16 cellular contexts compared by ENCODE assay signal in genomic region chr4:142121448-142121847, GRCh38.
"Had no signal": no experiment of that assay in that cellular context is flagged by ENCODE, and none has a peak within 500 bp of the region (broad histone marks: within the 10 kb centered on the region; RNA-seq: fewer than 3 reads in every experiment).

No MANE protein-coding gene starts in this region.

- H3K9me3 ChIP-seq: pancreas had no signal

- H3K27ac Mint-ChIP-seq: immature natural killer cell, naive B cell, progenitor cell of endocrine pancreas had no signal

- H3K4me3 Mint-ChIP-seq: immature natural killer cell, naive B cell, nephron had no signal

- H3K36me3 ChIP-seq: pancreas had no signal

- H3K36me3 Mint-ChIP-seq: naive B cell had no signal

- H3K4me3 ChIP-seq: lung, pancreas had no signal

- H3K27ac ChIP-seq: foreskin keratinocyte, pancreas had no signal

- ATAC-seq: foreskin keratinocyte, left colon, left ventricle myocardium superior, pancreas had no signal

- H3K4me1 Mint-ChIP-seq: immature natural killer cell, naive B cell had no signal

- H3K27me3 ChIP-seq: foreskin keratinocyte, pancreas had no signal

- DNase-seq: erythroblast; foreskin keratinocyte; immature natural killer cell; left colon; left ventricle myocardium superior; mesenchymal stem cell; naive B cell; occipital lobe; pancreas; small intestine; stimulated activated CD4-positive, alpha-beta T cell treated with anti-CD3 and anti-CD28 coated beads, Interleukin-12 subunit alpha, Interleukin-12 subunit beta, amount 100 ng/mL, for 4 hours; stimulated activated naive CD4-positive, alpha-beta T cell treated with Interleukin-2 at 50 U/mL for 16 hours; trophoblast cell had no signal

- H3K4me1 ChIP-seq: pancreas had no signal

- H3K27me3 Mint-ChIP-seq: naive B cell had no signal
